In the genomic region with DNA sequence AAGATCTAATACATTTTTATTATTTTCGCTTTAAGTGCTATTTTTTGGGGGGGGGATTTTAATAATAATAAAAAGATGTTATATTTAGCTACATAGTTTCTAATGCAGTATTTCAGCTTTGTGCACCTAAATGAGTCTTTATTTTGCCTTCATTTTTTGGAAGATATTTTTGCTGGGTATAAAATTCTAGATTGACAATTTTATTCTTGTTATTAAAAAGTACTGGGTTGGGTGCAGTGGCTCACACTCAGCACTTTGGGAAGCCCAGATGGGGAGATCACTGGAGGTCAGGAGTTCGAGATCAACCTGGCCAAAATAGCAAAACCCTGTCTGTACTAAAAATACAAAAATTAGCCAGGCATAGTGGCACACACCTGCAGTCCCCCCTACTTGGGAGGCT, we compare ENCODE assay signal across 8 cellular contexts.
"Had no signal": no experiment of that assay in that cellular context is flagged by ENCODE, and none has a peak within 500 bp of the region (broad histone marks: within the 10 kb centered on the region; RNA-seq: fewer than 3 reads in every experiment).

No MANE protein-coding gene starts in this region.

- DNase-seq: GDM1, GF-D8 had no signal

- FAIRE-seq: G401.6, GM12878, GM12891, GM12892, GM18507, GM19239 had no signal

- H3K4me3 ChIP-seq: GM12878 had no signal

- ATAC-seq: GM12878 had no signal
